ENCODE assay signal across 8 cellular contexts in genomic region chr3:142148871-142149860, GRCh38. TPM values are rescaled to one million over a fixed set of nuclear protein-coding genes. Genes with fewer than 3 reads are reported as not detected.
DNase-seq lines count a peak whose midpoint lies in the region; ATAC-seq and TF ChIP-seq lines count a peak whose summit lies in the region.

A gene with protein sequence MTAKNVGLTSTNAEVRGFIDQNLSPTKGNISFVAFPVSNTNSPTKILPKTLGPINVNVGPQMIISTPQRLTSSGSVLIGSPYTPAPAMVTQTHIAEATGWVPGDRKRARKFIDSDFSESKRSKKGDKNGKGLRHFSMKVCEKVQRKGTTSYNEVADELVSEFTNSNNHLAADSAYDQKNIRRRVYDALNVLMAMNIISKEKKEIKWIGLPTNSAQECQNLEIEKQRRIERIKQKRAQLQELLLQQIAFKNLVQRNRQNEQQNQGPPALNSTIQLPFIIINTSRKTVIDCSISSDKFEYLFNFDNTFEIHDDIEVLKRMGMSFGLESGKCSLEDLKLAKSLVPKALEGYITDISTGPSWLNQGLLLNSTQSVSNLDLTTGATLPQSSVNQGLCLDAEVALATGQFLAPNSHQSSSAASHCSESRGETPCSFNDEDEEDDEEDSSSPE (minus strand): TSS chr3:142149544. CDS start chr3:142101749, 47,795 bp downstream.

- H3K9me2 ChIP-seq in GM23248 (ENCODE audit: insufficient read depth), result no peaks in the 10 kb centered on the region
- H3K9me2 ChIP-seq in Karpas-422 (replicated peaks; ENCODE audit: insufficient read depth, low read length), result no peaks in the 10 kb centered on the region

- DNase-seq in EH (ENCODE audit: low read depth), result peak; percentile 88
- peak; percentile 98 for DNase-seq in GM23248
- DNase-seq in Karpas-422, result peak; percentile 86
- DNase-seq in RPMI7951 (ENCODE audit: low read depth), result peak; percentile 90
- DNase-seq in fibroblast of lung (ENCODE audit: low read depth in 2 of 2), result peak; percentile 87 to 88
- DNase-seq in naive thymus-derived CD8-positive, alpha-beta T cell, result peak; percentile 74 to 92 (median 82)
- DNase-seq in stimulated activated naive CD4-positive, alpha-beta T cell (lab: John Stamatoyannopoulos, UW), result peak; percentile 71 to 86 (median 80)

- WGBS in GM23248 (ENCODE audit: low coverage in 1 of 2, low lambda C conversion rate in 2 of 2, missing lambda C conversion rate in 2 of 2), 2 experiments, result 1% methylated on average over 71 to 82 of the region's 91 CpGs

- no peak for TF ChIP-seq CTCF in fibroblast of lung (conservative IDR thresholded peaks at IDR 0.05 in 1 of 2, IDR thresholded peaks at IDR 0.05 in 1 of 2; ENCODE audit: low read depth in 1 of 2, low read length in 2 of 2)

- H3K4me2 ChIP-seq in GM23248 (ENCODE audit: unreplicated experiment) (peak within 1 kb of the TSS; percentile 97), Karpas-422 (ENCODE audit: low read depth, low read length, poor library complexity, severe bottlenecking) (peak within 1 kb of the TSS; percentile 61), fibroblast of lung (ENCODE audit: extremely low read depth, insufficient read depth, low read length) (peak within 1 kb of the TSS; percentile 82)

- peak within 1 kb of the TSS; percentile 83 for H3K27ac Mint-ChIP-seq in activated T-helper 17 cell treated with anti-CD3 and anti-CD28 coated beads, Interleukin-2, amount 50 U/mL, for 72 hours
- peak within 1 kb of the TSS; percentile 79 to 93 (median 90) for H3K27ac Mint-ChIP-seq in naive thymus-derived CD8-positive, alpha-beta T cell

- peaks cover 17% of the 10 kb centered on the region; the same call in 1 of the 2 replicates for H3F3A ChIP-seq in GM23248 (ENCODE audit: insufficient read depth)

- peak within 1 kb of the TSS; percentile 94 for H2AFZ ChIP-seq in GM23248
- H2AFZ ChIP-seq in Karpas-422 (ENCODE audit: low read length), result peak within 1 kb of the TSS; percentile 38
- H2AFZ ChIP-seq in fibroblast of lung (ENCODE audit: low read length), result peak within 1 kb of the TSS; percentile 91

- POLR2A ChIA-PET in naive thymus-derived CD8-positive, alpha-beta T cell (lab: Charles Lee), result interaction anchor here (0.5 kb wide), 1 partner anchor 42 kb away, joined by 3 read pairs; no protein-coding TSS in a partner anchor

- ATAC-seq in activated T-helper 17 cell treated with anti-CD3 and anti-CD28 coated beads, Interleukin-2, amount 50 U/mL, for 72 hours (replicated peaks), result peak; percentile 100
- ATAC-seq in naive thymus-derived CD8-positive, alpha-beta T cell, result peak; percentile 99

- no peaks in the 10 kb centered on the region for H4K20me1 ChIP-seq in GM23248 (ENCODE audit: insufficient read depth)
- H4K20me1 ChIP-seq in Karpas-422 (ENCODE audit: insufficient read depth, low read depth, low read length), result no peaks in the 10 kb centered on the region
- no peaks in the 10 kb centered on the region for H4K20me1 ChIP-seq in fibroblast of lung (ENCODE audit: control insufficient read depth, extremely low read depth, insufficient read depth, low read length)

- H3K79me2 ChIP-seq in GM23248 (ENCODE audit: insufficient read depth) (peaks cover 27% of the 10 kb centered on the region), Karpas-422 (ENCODE audit: low read length) (no peaks in the 10 kb centered on the region), fibroblast of lung (ENCODE audit: control insufficient read depth, insufficient read depth, low read length) (no peaks in the 10 kb centered on the region)

- H3K9ac ChIP-seq in GM23248, result peak within 1 kb of the TSS; percentile 93
- H3K9ac ChIP-seq in Karpas-422 (ENCODE audit: low read length), result peak within 1 kb of the TSS; percentile 71
- H3K9ac ChIP-seq in fibroblast of lung (ENCODE audit: insufficient read depth, low read length), result peak within 1 kb of the TSS; percentile 77

- in situ Hi-C loops in GM23248 (cut with MboI), result no loop called here

- H3K4me3 ChIP-seq in GM23248 (peak within 1 kb of the TSS; percentile 82), Karpas-422 (ENCODE audit: low read length) (peak within 1 kb of the TSS; percentile 74), fibroblast of lung (replicated peaks in 1 of 4; ENCODE audit: control extremely low read depth in 1 of 4, insufficient read depth in 1 of 4, low read depth in 3 of 4, low read length in 4 of 4) (peak within 1 kb of the TSS; percentile 68 to 86 (median 79))

- peak within 1 kb of the TSS; percentile 87 for H3K4me3 Mint-ChIP-seq in activated T-helper 17 cell treated with anti-CD3 and anti-CD28 coated beads, Interleukin-2, amount 50 U/mL, for 72 hours
- H3K4me3 Mint-ChIP-seq in naive thymus-derived CD8-positive, alpha-beta T cell, result peak within 1 kb of the TSS; percentile 82 to 95 (median 92)

- H3K4me1 Mint-ChIP-seq in activated T-helper 17 cell treated with anti-CD3 and anti-CD28 coated beads, Interleukin-2, amount 50 U/mL, for 72 hours, result peaks cover 13% of the 10 kb centered on the region
- H3K4me1 Mint-ChIP-seq in naive thymus-derived CD8-positive, alpha-beta T cell, result peaks cover 19 to 34% (median 29%) of the 10 kb centered on the region in 4 donors

- H3K27ac ChIP-seq in GM23248 (peak within 1 kb of the TSS; percentile 78), Karpas-422 (ENCODE audit: low read length) (no peak within 1 kb of the TSS), fibroblast of lung (ENCODE audit: insufficient read depth, low read length) (peak within 1 kb of the TSS; percentile 76)

- H3K4me1 ChIP-seq in GM23248 (ENCODE audit: insufficient read depth) (peaks cover 25% of the 10 kb centered on the region), Karpas-422 (ENCODE audit: low read length) (peaks cover 11% of the 10 kb centered on the region), fibroblast of lung (ENCODE audit: control insufficient read depth, extremely low read depth, insufficient read depth, low read length) (no peaks in the 10 kb centered on the region)

- no peaks in the 10 kb centered on the region for H3K9me3 ChIP-seq in GM23248 (ENCODE audit: low read depth)
- no peaks in the 10 kb centered on the region for H3K9me3 ChIP-seq in Karpas-422 (ENCODE audit: low read length)
- H3K9me3 ChIP-seq in fibroblast of lung (ENCODE audit: control insufficient read depth, insufficient read depth, low read depth, low read length), result no peaks in the 10 kb centered on the region

- H3K27me3 ChIP-seq in GM23248 (replicated peaks; ENCODE audit: insufficient read depth), result no peaks in the 10 kb centered on the region
- H3K27me3 ChIP-seq in Karpas-422 (ENCODE audit: low read length), result no peaks in the 10 kb centered on the region
- no peaks in the 10 kb centered on the region for H3K27me3 ChIP-seq in fibroblast of lung (ENCODE audit: control insufficient read depth, insufficient read depth, low read length)

- no peaks in the 10 kb centered on the region for H3K27me3 Mint-ChIP-seq in activated T-helper 17 cell treated with anti-CD3 and anti-CD28 coated beads, Interleukin-2, amount 50 U/mL, for 72 hours
- no peaks in the 10 kb centered on the region for H3K27me3 Mint-ChIP-seq in naive thymus-derived CD8-positive, alpha-beta T cell

- H3K9me3 Mint-ChIP-seq in activated T-helper 17 cell treated with anti-CD3 and anti-CD28 coated beads, Interleukin-2, amount 50 U/mL, for 72 hours, result no peaks in the 10 kb centered on the region
- no peaks in the 10 kb centered on the region for H3K9me3 Mint-ChIP-seq in naive thymus-derived CD8-positive, alpha-beta T cell

- H3K36me3 Mint-ChIP-seq in activated T-helper 17 cell treated with anti-CD3 and anti-CD28 coated beads, Interleukin-2, amount 50 U/mL, for 72 hours (ENCODE audit: low read depth), result no peaks in the 10 kb centered on the region
- no peaks in the 10 kb centered on the region for H3K36me3 Mint-ChIP-seq in naive thymus-derived CD8-positive, alpha-beta T cell

- no peaks in the 10 kb centered on the region for H3K36me3 ChIP-seq in GM23248 (ENCODE audit: low read depth)
- no peaks in the 10 kb centered on the region for H3K36me3 ChIP-seq in Karpas-422 (ENCODE audit: insufficient read depth, low read length)
- H3K36me3 ChIP-seq in fibroblast of lung (ENCODE audit: control insufficient read depth, insufficient read depth, low read length), result no peaks in the 10 kb centered on the region

RNA-seq across cellular contexts. Expression of the gene that starts here (rescaled TPM):
- 26.8 and 57.7 TPM in 2 replicates for total RNA-seq in GM23248 (2014; rRNA removed; shearing (Covaris generic))
- polyA plus RNA-seq in GM23248 (2016; fragmentation: Nextera tagmentation; extraction: Ambion mirVana) (55.4 and 56.6 TPM in 2 replicates), fibroblast of lung (36.9 and 83.7 TPM in 2 replicates)
- 45.6 and 48.7 TPM in 2 replicates for total RNA-seq in Karpas-422 (2014; rRNA removed; shearing (Covaris generic); ENCODE audit: low replicate concordance)
- total RNA-seq in RPMI7951 (2014; rRNA removed; shearing (Covaris generic)), result 37.5 and 45.8 TPM in 2 replicates
- total RNA-seq in activated T-helper 17 cell treated with anti-CD3 and anti-CD28 coated beads, Interleukin-2, amount 50 U/mL, for 72 hours, result 10 to 100 TPM; 18.0 to 24.1 TPM
- 20.3 and 25.1 TPM in 2 replicates for total RNA-seq in fibroblast of lung
- 10.7 and 14.5 TPM in 2 replicates for polyA plus RNA-seq in fibroblast of lung (2012)
- polyA minus RNA-seq in fibroblast of lung (ENCODE audit: low replicate concordance), result 6.5 and 10.2 TPM in 2 replicates
- 10 to 100 TPM; 32.1 to 44.3 TPM for total RNA-seq in naive thymus-derived CD8-positive, alpha-beta T cell
- 10 to 100 TPM; 25.6 to 30.9 (median 27.4) TPM for polyA plus RNA-seq in naive thymus-derived CD8-positive, alpha-beta T cell

Comparison
In these comparisons a context has a peak if more than half of its experiments do, and no peak if none do; other contexts are left out.
1. H2AFZ ChIP-seq: peak in every context shown above with its lines; median percentile 94 in GM23248; 91 in fibroblast of lung; 38 in Karpas-422.